ENCODE assay signal across 15 cellular contexts in the genomic region with DNA sequence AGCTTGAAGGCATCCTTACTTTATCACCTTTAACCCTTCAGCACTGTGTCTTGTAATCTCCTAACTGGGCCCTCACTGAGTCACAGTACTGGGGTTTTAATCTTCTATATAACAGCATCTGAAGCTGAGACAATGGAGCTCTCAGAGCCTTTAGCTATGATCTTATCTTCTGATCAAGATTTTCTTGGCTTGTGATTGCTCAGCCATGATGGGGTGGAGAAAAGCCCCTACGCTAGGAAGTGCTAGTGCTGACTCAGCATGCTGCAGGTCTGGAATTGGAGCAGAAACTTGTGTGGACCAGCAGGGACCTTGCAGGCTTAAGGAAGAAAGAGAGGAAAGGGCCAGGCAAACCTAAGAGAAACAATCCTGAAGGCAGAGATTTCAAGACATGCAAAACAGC.
A peak's percentile ranks its signal among the peaks of the same experiment; 100 is the strongest.
DNase-seq lines count a peak whose midpoint lies in the region; ATAC-seq, FAIRE-seq and TF ChIP-seq lines count a peak whose summit lies in the region.
"Had no signal": no experiment of that assay in that cellular context is flagged by ENCODE, and none has a peak within 500 bp of the region (broad histone marks: within the 10 kb centered on the region; RNA-seq: fewer than 3 reads in every experiment).

No MANE protein-coding gene starts in this region.

- CTCF ChIA-PET in A549 (lab: Yijun Ruan, JAX), result interaction anchor here (0.7 to 2.0 kb wide), 3 partner anchors 21 to 131 kb away, joined by 3 to 11 read pairs (median 3); no protein-coding TSS in a partner anchor

- no peak for FAIRE-seq in A549 (lab: Jason Lieb, UNC)
- FAIRE-seq: G401.6, kidney had no signal

- ATAC-seq in A549, result no peak
- ATAC-seq: natural killer cell had no signal

- no peak for TF ChIP-seq EP300 in A549 (IDR thresholded peaks at IDR 0.05)

- peaks cover 37% of the 10 kb centered on the region for H3K4me1 ChIP-seq in A549
- peaks cover 53% of the 10 kb centered on the region for H3K4me1 ChIP-seq in adipocyte (ENCODE audit: control insufficient read depth, insufficient read depth, low read length)

- H3K36me3 ChIP-seq in adipocyte (ENCODE audit: control insufficient read depth, insufficient read depth, low read length, severe bottlenecking), result no peaks in the 10 kb centered on the region
- H3K36me3 ChIP-seq in kidney epithelial cell (ENCODE audit: control insufficient read depth, insufficient read depth, low read length), result no peaks in the 10 kb centered on the region

- no peaks in the 10 kb centered on the region for H3K27me3 ChIP-seq in adipocyte (replicated peaks; ENCODE audit: control insufficient read depth, insufficient read depth, low read length)
- H3K27me3 ChIP-seq in kidney epithelial cell (ENCODE audit: control insufficient read depth, insufficient read depth, low read length), result no peaks in the 10 kb centered on the region

- WGBS in A549 (ENCODE audit: missing lambda C conversion rate), result 100% methylated on average over 1 of the region's 1 CpG

- POLR2A ChIA-PET in A549 (lab: Yijun Ruan, JAX), result no interaction called here

- H3K4me2 ChIP-seq in A549, result no peak overlapping the region

- H3K4me3 ChIP-seq in A549 (no peak overlapping the region), adipocyte (ENCODE audit: low read length) (no peak overlapping the region), kidney epithelial cell (ENCODE audit: low read depth, low read length) (no peak overlapping the region)

- H3K9ac ChIP-seq in adipocyte (ENCODE audit: low read length), result peak overlapping the region; percentile 33

- no peak for DNase-seq in A549 (ENCODE audit: low read depth in 1 of 2, low spot score in 1 of 2)
- peak; percentile 34 for DNase-seq in HT1080 (ENCODE audit: low read depth)
- DNase-seq in adipocyte (ENCODE audit: low read depth), result peak; percentile 47
- DNase-seq in kidney epithelial cell (ENCODE audit: low read depth), result peak; percentile 42
- DNase-seq in NCI-H1436 treated with DMSO at 0.1 percent for 48 hours (lab: John Stamatoyannopoulos, UW), result no peak
- no peak for DNase-seq in NCI-H146 treated with DMSO at 0.1 percent for 48 hours (lab: John Stamatoyannopoulos, UW; ENCODE audit: unreplicated experiment)
- no peak for DNase-seq in C1 segment of cervical spinal cord (lab: John Stamatoyannopoulos, UW)
- DNase-seq in NCI-H774 (lab: John Stamatoyannopoulos, UW), result no peak
- DNase-seq: central memory CD4-positive, alpha-beta T cell; kidney; natural killer cell; Right ventricle myocardium superior; stimulated activated CD4-positive, alpha-beta T cell treated with anti-CD3 and anti-CD28 coated beads, Interleukin-15, amount 100 ng/mL, for 24 hours had no signal

- no peak for TF ChIP-seq POLR2A in A549 (IDR thresholded peaks at IDR 0.05; ENCODE audit: low read length)

- no peak for TF ChIP-seq RAD21 in A549 (conservative IDR thresholded peaks at IDR 0.05 in 1 of 2, IDR thresholded peaks at IDR 0.05 in 1 of 2)

- peak overlapping the region in 1 of 2 experiments; percentile 86; a peak in 4 of 6 replicates for H3K27ac ChIP-seq in A549
- H3K27ac ChIP-seq: VCaP had no signal

- TF ChIP-seq CTCF in A549 (IDR thresholded peaks at IDR 0.05), result no peak
- TF ChIP-seq CTCF in kidney epithelial cell (IDR thresholded peaks at IDR 0.05; ENCODE audit: insufficient read depth, low read length, poor library complexity, severe bottlenecking), result no peak

- H3K9me3 ChIP-seq in A549, result no peaks in the 10 kb centered on the region
- H3K9me3 ChIP-seq in adipocyte (ENCODE audit: control insufficient read depth, low read length), result no peaks in the 10 kb centered on the region

TF ChIP-seq in A549, 52 proteins besides CTCF, POLR2A, EP300 and RAD21:
- TF ChIP-seq, protein P1, sequence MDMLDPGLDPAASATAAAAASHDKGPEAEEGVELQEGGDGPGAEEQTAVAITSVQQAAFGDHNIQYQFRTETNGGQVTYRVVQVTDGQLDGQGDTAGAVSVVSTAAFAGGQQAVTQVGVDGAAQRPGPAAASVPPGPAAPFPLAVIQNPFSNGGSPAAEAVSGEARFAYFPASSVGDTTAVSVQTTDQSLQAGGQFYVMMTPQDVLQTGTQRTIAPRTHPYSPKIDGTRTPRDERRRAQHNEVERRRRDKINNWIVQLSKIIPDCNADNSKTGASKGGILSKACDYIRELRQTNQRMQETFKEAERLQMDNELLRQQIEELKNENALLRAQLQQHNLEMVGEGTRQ (IDR thresholded peaks at IDR 0.05), result no peak
- peak; percentile 96 for TF ChIP-seq MAFK (IDR thresholded peaks at IDR 0.05; ENCODE audit: partially characterized antibody)

Comparison
In these comparisons a context has a peak if more than half of its experiments do, and no peak if none do; other contexts are left out.
1. DNase-seq: peak in HT1080 (single experiment), adipocyte (single experiment) and kidney epithelial cell (single experiment); none in A549 (0 of 2), NCI-H1436 treated with DMSO at 0.1 percent for 48 hours (single experiment), NCI-H146 treated with DMSO at 0.1 percent for 48 hours (single experiment), C1 segment of cervical spinal cord (0 of 14) and NCI-H774 (single experiment).